ENCODE assay signal across 8 cellular contexts in genomic region chr4:86935499-86935832, GRCh38. TPM values are rescaled to one million over a fixed set of nuclear protein-coding genes. Genes with fewer than 3 reads are reported as not detected.
A peak's percentile ranks its signal among the peaks of the same experiment; 100 is the strongest.
DNase-seq lines count a peak whose midpoint lies in the region; ATAC-seq, FAIRE-seq and TF ChIP-seq lines count a peak whose summit lies in the region.

No MANE protein-coding gene starts in this region.

- H3K14ac ChIP-seq in H1 (ENCODE audit: insufficient read length), result no peak overlapping the region

- H2BK20ac ChIP-seq in H1 (ENCODE audit: low read length), result no peak overlapping the region

- FAIRE-seq in H1 (lab: Jason Lieb, UNC), result no peak

- H3K4ac ChIP-seq in H1 (replicated peaks; ENCODE audit: insufficient read length, low read depth, low read length), result peak overlapping the region; percentile 69

- H4K20me1 ChIP-seq in H1 (replicated peaks in 1 of 2; ENCODE audit: control insufficient read depth in 1 of 2, insufficient read depth in 2 of 2, low read length in 2 of 2), result peaks cover 3 to 5% of the 10 kb centered on the region in 2 experiments

- CTCF ChIA-PET in activated CD8-positive, alpha-beta memory T cell treated with anti-CD3 and anti-CD28 coated beads, Interleukin-2, amount 10 ng/mL, durations not matched to agents 7 days and 5 days (lab: Charles Lee), result interaction anchor here (1.0 to 6.2 kb wide), 7 partner anchors 9 to 284 kb away, joined by 3 to 53 read pairs (median 7); no protein-coding TSS in a partner anchor
- CTCF ChIA-PET in H1 (lab: Charles Lee; ENCODE audit: partially characterized antibody), result interaction anchor here (0.9 to 2.5 kb wide), 15 partner anchors 8 to 182 kb away, joined by 3 to 13 read pairs (median 5); no protein-coding TSS in a partner anchor

- peak overlapping the region; percentile 64 for H2BK12ac ChIP-seq in H1 (ENCODE audit: low read depth, low read length)

- H3K27ac ChIP-seq in H1 (ENCODE audit: low read depth, low read length) (peak overlapping the region; percentile 81), mucosa of rectum (ENCODE audit: low read depth in 2 of 2, low read length in 2 of 2) (peak overlapping the region; percentile 98), upper lobe of left lung (peak overlapping the region; percentile 93 to 99 (median 97))

- no peak overlapping the region for H2AK5ac ChIP-seq in H1 (ENCODE audit: low read depth, low read length)

- TF ChIP-seq EP300 in H1 (IDR thresholded peaks at IDR 0.05; ENCODE audit: borderline replicate concordance in 1 of 2, low read depth in 2 of 2, low read length in 2 of 2), result no peak
- no peak for TF ChIP-seq EP300 in upper lobe of left lung (IDR thresholded peaks at IDR 0.05)

- H4K91ac ChIP-seq in H1 (replicated peaks; ENCODE audit: insufficient read length, low read length), result peak overlapping the region; percentile 63

- H3K27me3 Mint-ChIP-seq in activated CD8-positive, alpha-beta memory T cell treated with anti-CD3 and anti-CD28 coated beads, Interleukin-2, amount 10 ng/mL, durations not matched to agents 7 days and 5 days, result no peaks in the 10 kb centered on the region

- H3K79me1 ChIP-seq in H1 (ENCODE audit: low read depth, low read length), result peaks cover 2% of the 10 kb centered on the region; the same call in 1 of the 2 replicates

- peaks cover 48% of the 10 kb centered on the region for H3K4me1 Mint-ChIP-seq in activated CD8-positive, alpha-beta memory T cell treated with anti-CD3 and anti-CD28 coated beads, Interleukin-2, amount 10 ng/mL, durations not matched to agents 7 days and 5 days

- TF ChIP-seq POLR2A in H1 (IDR thresholded peaks at IDR 0.05; ENCODE audit: control extremely low read depth in 1 of 2, low read depth in 2 of 2, low read length in 2 of 2) (peak in 1 of 2 experiments; percentile 55; a peak in 1 of 3 replicates), upper lobe of left lung (IDR thresholded peaks at IDR 0.05) (no peak)

- peak overlapping the region; percentile 47 for H3K56ac ChIP-seq in H1 (replicated peaks; ENCODE audit: insufficient read length, low read depth, low read length)

- peak overlapping the region; percentile 79 for H3K4me3 Mint-ChIP-seq in activated CD8-positive, alpha-beta memory T cell treated with anti-CD3 and anti-CD28 coated beads, Interleukin-2, amount 10 ng/mL, durations not matched to agents 7 days and 5 days

- H2BK5ac ChIP-seq in H1 (ENCODE audit: low read depth, low read length), result peak overlapping the region; percentile 90

- DNase-seq in activated CD8-positive, alpha-beta memory T cell treated with anti-CD3 and anti-CD28 coated beads, Interleukin-2, amount 10 ng/mL, durations not matched to agents 7 days and 5 days, result peak; percentile 70
- no peak for DNase-seq in activated CD8-positive, alpha-beta memory T cell treated with anti-CD3 and anti-CD28 coated beads, Interleukin-2, amount 50 U/mL, for 4 hours
- DNase-seq in T follicular helper cell (ENCODE audit: low read depth) (peak; percentile 26), H1 (ENCODE audit: low read depth in 1 of 2, low spot score in 2 of 2) (no peak), upper lobe of left lung (peak in 1 of 2 donors; percentile 37), GF-D8 (lab: John Stamatoyannopoulos, UW) (no peak), UCSD-AML1 (lab: John Stamatoyannopoulos, UW; ENCODE audit: unreplicated experiment) (no peak)

- H3K4me1 ChIP-seq in H1 (replicated peaks in 1 of 4; ENCODE audit: control insufficient read depth in 3 of 4, insufficient read depth in 4 of 4, low read length in 3 of 4) (peaks cover 0 to 5% (median 3%) of the 10 kb centered on the region in 4 experiments; a peak in 3 of 7 replicates), mucosa of rectum (ENCODE audit: control insufficient read depth in 2 of 2, insufficient read depth in 2 of 2, low read length in 2 of 2) (peaks cover 25 to 33% of the 10 kb centered on the region in 2 donors), upper lobe of left lung (peaks cover 40 to 57% (median 46%) of the 10 kb centered on the region in 4 donors)

- H4K5ac ChIP-seq in H1 (ENCODE audit: insufficient read length, low read depth, low read length), result peak overlapping the region; percentile 78

- no peak for TF ChIP-seq RAD21 in H1 (IDR thresholded peaks at IDR 0.05 in 1 of 2, conservative IDR thresholded peaks at IDR 0.05 in 1 of 2; ENCODE audit: low read depth in 2 of 2, low read length in 2 of 2)

- H2AFZ ChIP-seq in H1 (ENCODE audit: low read length), result no peak overlapping the region

- H3K9ac ChIP-seq in H1 (replicated peaks in 1 of 4; ENCODE audit: extremely low read depth in 1 of 4, low read depth in 3 of 4, low read length in 3 of 4) (peak overlapping the region; percentile 72 to 85 (median 80)), mucosa of rectum (ENCODE audit: low read depth in 1 of 2, low read length in 2 of 2) (peak overlapping the region; percentile 93 to 95)

- peaks cover 4% of the 10 kb centered on the region; the same call in 1 of the 2 replicates for H3K23me2 ChIP-seq in H1 (ENCODE audit: low read depth, low read length)

- no peaks in the 10 kb centered on the region for H3K27me3 ChIP-seq in H1 (replicated peaks in 1 of 4; ENCODE audit: control insufficient read depth in 3 of 4, extremely low read depth in 1 of 4, insufficient read depth in 3 of 4, low read length in 3 of 4)
- H3K27me3 ChIP-seq in mucosa of rectum (ENCODE audit: control insufficient read depth in 2 of 2, insufficient read depth in 2 of 2, low read length in 2 of 2), result no peaks in the 10 kb centered on the region
- no peaks in the 10 kb centered on the region for H3K27me3 ChIP-seq in upper lobe of left lung

- H2BK120ac ChIP-seq in H1 (replicated peaks; ENCODE audit: low read depth, low read length), result no peak overlapping the region

- peaks cover 23 to 44% of the 10 kb centered on the region in 2 experiments for H3K79me2 ChIP-seq in H1 (ENCODE audit: control insufficient read depth in 1 of 2, insufficient read depth in 2 of 2, low read length in 2 of 2)

- H2BK15ac ChIP-seq in H1 (ENCODE audit: low read length), result no peak overlapping the region; the same call in 1 of the 2 replicates

- no peaks in the 10 kb centered on the region for H3K9me3 Mint-ChIP-seq in activated CD8-positive, alpha-beta memory T cell treated with anti-CD3 and anti-CD28 coated beads, Interleukin-2, amount 10 ng/mL, durations not matched to agents 7 days and 5 days (ENCODE audit: low read depth)

- peak overlapping the region; percentile 86 for H4K8ac ChIP-seq in H1 (ENCODE audit: extremely low read depth, insufficient read depth, low read length)

- H3K4me3 ChIP-seq in H1 (ENCODE audit: extremely low read depth in 1 of 4, insufficient read depth in 2 of 4, low read depth in 3 of 4, low read length in 4 of 4) (peak overlapping the region; percentile 67 to 88 (median 80)), mucosa of rectum (ENCODE audit: low read length in 2 of 2) (peak overlapping the region; percentile 86 to 94), upper lobe of left lung (peak overlapping the region; percentile 72 to 95 (median 91))

- POLR2A ChIA-PET in H1 (lab: Charles Lee; ENCODE audit: partially characterized antibody), result interaction anchor here (0.6 to 15.3 kb wide), 29 partner anchors 13 to 662 kb away, joined by 3 to 319 read pairs (median 4); partner anchors contain the start of gene KLHL8

- no peak for ATAC-seq in activated CD8-positive, alpha-beta memory T cell treated with anti-CD3 and anti-CD28 coated beads, Interleukin-2, amount 10 ng/mL, durations not matched to agents 7 days and 5 days
- ATAC-seq in upper lobe of left lung (ENCODE audit: low FRiP score in 2 of 2), result peak in 1 of 2 donors; percentile 20

- peak overlapping the region; percentile 77 to 81 for H3K4me2 ChIP-seq in H1 (ENCODE audit: insufficient read depth in 1 of 2, low read depth in 2 of 2, low read length in 2 of 2)

- peaks cover 5% of the 10 kb centered on the region for H3K36me3 Mint-ChIP-seq in activated CD8-positive, alpha-beta memory T cell treated with anti-CD3 and anti-CD28 coated beads, Interleukin-2, amount 10 ng/mL, durations not matched to agents 7 days and 5 days

- 2% methylated on average over 18 of the region's 21 CpGs; no CpG with 5 or more reads in 1 of the 2 experiments for WGBS in H1 (ENCODE audit: extremely low coverage in 1 of 2, insufficient coverage in 1 of 2, insufficient read length in 1 of 2, insufficient replicate concordance in 2 of 2, low coverage in 1 of 2, low lambda C conversion rate in 2 of 2, missing lambda C conversion rate in 1 of 2), 2 experiments
- WGBS in upper lobe of left lung, 2 donors, result 1 to 2% methylated on average over 19 to 21 of the region's 21 CpGs

- H3K18ac ChIP-seq in H1 (ENCODE audit: extremely low read depth, low read length), result peak overlapping the region; percentile 91

- H3K9me3 ChIP-seq in H1 (ENCODE audit: insufficient read depth in 2 of 2, low read depth in 1 of 2, low read length in 1 of 2), result no peaks in the 10 kb centered on the region
- H3K9me3 ChIP-seq in mucosa of rectum (ENCODE audit: control insufficient read depth in 2 of 2, low read length in 2 of 2), result no peaks in the 10 kb centered on the region
- no peaks in the 10 kb centered on the region for H3K9me3 ChIP-seq in upper lobe of left lung

- no peaks in the 10 kb centered on the region for H3K36me3 ChIP-seq in H1 (ENCODE audit: control insufficient read depth in 2 of 4, insufficient read depth in 4 of 4, low read length in 3 of 4)
- H3K36me3 ChIP-seq in mucosa of rectum (ENCODE audit: control insufficient read depth in 2 of 2, insufficient read depth in 2 of 2, low read length in 2 of 2), result peaks cover 7 to 8% of the 10 kb centered on the region in 2 donors
- peaks cover 0 to 6% (median 0%) of the 10 kb centered on the region in 4 donors for H3K36me3 ChIP-seq in upper lobe of left lung

- TF ChIP-seq CTCF in H1 (IDR thresholded peaks at IDR 0.05; ENCODE audit: control extremely low read depth in 1 of 3, insufficient read depth in 1 of 3, low read depth in 1 of 3, low read length in 3 of 3) (no peak), upper lobe of left lung (IDR thresholded peaks at IDR 0.05) (no peak)

- peak overlapping the region; percentile 94 for H3K27ac Mint-ChIP-seq in activated CD8-positive, alpha-beta memory T cell treated with anti-CD3 and anti-CD28 coated beads, Interleukin-2, amount 10 ng/mL, durations not matched to agents 7 days and 5 days

- H3K23ac ChIP-seq in H1 (ENCODE audit: insufficient read length), result no peak overlapping the region

RNA-seq across cellular contexts. Expression of gene AFF1, which starts 0.7 kb away (rescaled TPM):
- 10 to 100 TPM; 42.3 to 67.5 TPM for total RNA-seq in activated CD8-positive, alpha-beta memory T cell treated with anti-CD3 and anti-CD28 coated beads, Interleukin-2, amount 10 ng/mL, durations not matched to agents 7 days and 5 days
- total RNA-seq in H1 (2021; fragmentation: NEBNext Ultra II Directional; extraction: Animal tissue kit (Norgen Biotek cat#: 25700)), result 85.4 and 85.5 TPM in 2 replicates
- polyA plus RNA-seq in H1 (2011; rRNA removed), result 14.8 and 24.6 TPM in 2 replicates
- polyA plus RNA-seq in H1 (2011; cell fraction: cytosol; rRNA removed), result 14.7 TPM
- 39.6 TPM for polyA plus RNA-seq in H1 (2011; cell fraction: nucleus; rRNA removed)
- polyA plus RNA-seq in H1 (2012, experiment 1 of 2), result 16.6 to 29.0 TPM (median 21.1 TPM) in 4 replicates
- polyA plus RNA-seq in H1 (2012, experiment 2 of 2), result 1.9 TPM
- 29.1 TPM for polyA plus RNA-seq in H1 (2013, experiment 1 of 2)
- polyA plus RNA-seq in H1 (2013, experiment 2 of 2), result 29.0 TPM
- polyA minus RNA-seq in H1 (2011; rRNA and poly(A)+ RNA removed), result 104 and 106 TPM in 2 replicates
- 44.7 TPM for polyA minus RNA-seq in H1 (2011; cell fraction: cytosol; rRNA and poly(A)+ RNA removed)
- polyA minus RNA-seq in H1 (2011; cell fraction: nucleus; rRNA and poly(A)+ RNA removed), result 152 TPM
- 100 to 1,000 TPM in 1 of 6 donors, 10 to 100 TPM in 5; 45.5 to 124 (median 83.9) TPM for total RNA-seq in upper lobe of left lung

RNA-seq across cellular contexts. Expression of gene C4orf36, which starts 43.2 kb away (rescaled TPM):
- not detected for total RNA-seq in activated CD8-positive, alpha-beta memory T cell treated with anti-CD3 and anti-CD28 coated beads, Interleukin-2, amount 10 ng/mL, durations not matched to agents 7 days and 5 days
- total RNA-seq in H1 (2021; fragmentation: NEBNext Ultra II Directional; extraction: Animal tissue kit (Norgen Biotek cat#: 25700)), result 1.5 TPM in 2 replicates
- 1.2 and 1.4 TPM in 2 replicates for polyA plus RNA-seq in H1 (2011; rRNA removed)
- polyA plus RNA-seq in H1 (2011; cell fraction: cytosol; rRNA removed), result 1.8 TPM
- 1.7 TPM for polyA plus RNA-seq in H1 (2011; cell fraction: nucleus; rRNA removed)
- 1.4 to 2.5 TPM (median 1.9 TPM) in 4 replicates for polyA plus RNA-seq in H1 (2012, experiment 1 of 2)
- polyA plus RNA-seq in H1 (2012, experiment 2 of 2), result 1.6 TPM
- 0.71 TPM for polyA plus RNA-seq in H1 (2013, experiment 1 of 2)
- 1.4 TPM for polyA plus RNA-seq in H1 (2013, experiment 2 of 2)
- 0.98 and 1.4 TPM in 2 replicates for polyA minus RNA-seq in H1 (2011; rRNA and poly(A)+ RNA removed)
- 1.0 TPM for polyA minus RNA-seq in H1 (2011; cell fraction: cytosol; rRNA and poly(A)+ RNA removed)
- polyA minus RNA-seq in H1 (2011; cell fraction: nucleus; rRNA and poly(A)+ RNA removed), result 0.90 TPM
- 1 to 10 TPM in 5 of 6 donors, under 1 TPM in 1; 0.57 to 7.3 (median 2.4) TPM for total RNA-seq in upper lobe of left lung

Comparison
In these comparisons a context has a peak if more than half of its experiments do, and no peak if none do; other contexts are left out.
1. DNase-seq: peak in activated CD8-positive, alpha-beta memory T cell treated with anti-CD3 and anti-CD28 coated beads, Interleukin-2, amount 10 ng/mL, durations not matched to agents 7 days and 5 days (single experiment) and T follicular helper cell (single experiment); none in activated CD8-positive, alpha-beta memory T cell treated with anti-CD3 and anti-CD28 coated beads, Interleukin-2, amount 50 U/mL, for 4 hours (single experiment), H1 (0 of 2), GF-D8 (single experiment) and UCSD-AML1 (single experiment).
2. Peak in every context shown above with its lines, with median percentiles within 50 percentile points of each other: H3K27ac ChIP-seq and H3K4me3 ChIP-seq.